8 cellular contexts compared by ENCODE assay signal in genomic region chr6:121335111-121336008, GRCh38. TPM values are rescaled to one million over a fixed set of nuclear protein-coding genes. Genes with fewer than 3 reads are reported as not detected.
DNase-seq lines count a peak whose midpoint lies in the region; ATAC-seq and TF ChIP-seq lines count a peak whose summit lies in the region.

No MANE protein-coding gene starts in this region.

- H3K27me3 Mint-ChIP-seq in endothelial cell (ENCODE audit: unreplicated experiment) (peaks cover 3% of the 10 kb centered on the region), natural killer cell (ENCODE audit: low read depth in 2 of 2) (peaks cover 3 to 6% of the 10 kb centered on the region in 2 donors)

- H3K9me3 ChIP-seq in PC-9 (ENCODE audit: insufficient read depth, low read depth): no peaks in the 10 kb centered on the region

- H3K4me1 ChIP-seq in ACC112 (ENCODE audit: control insufficient read depth, insufficient read depth, low read length, unreplicated experiment): peaks cover 15% of the 10 kb centered on the region
- H3K4me1 ChIP-seq in PC-9 (replicated peaks; ENCODE audit: insufficient read depth): peaks cover 23% of the 10 kb centered on the region; the same call in 1 of the 2 replicates

- no peaks in the 10 kb centered on the region for H3K27me3 ChIP-seq in ACC112 (ENCODE audit: insufficient read depth, low read length)
- H3K27me3 ChIP-seq in PC-9 (ENCODE audit: insufficient read depth, low read depth): no peaks in the 10 kb centered on the region

- no peaks in the 10 kb centered on the region for H3K36me3 ChIP-seq in ACC112 (ENCODE audit: insufficient read depth, low read length)
- no peaks in the 10 kb centered on the region for H3K36me3 ChIP-seq in PC-9 (ENCODE audit: low read depth)

- H3K9me3 Mint-ChIP-seq in endothelial cell (ENCODE audit: unreplicated experiment): no peaks in the 10 kb centered on the region
- no peaks in the 10 kb centered on the region for H3K9me3 Mint-ChIP-seq in natural killer cell

- TF ChIP-seq CTCF in PC-9 (conservative IDR thresholded peaks at IDR 0.05) (no peak), endothelial cell (IDR thresholded peaks at IDR 0.05; ENCODE audit: unreplicated experiment) (no peak), natural killer cell (IDR thresholded peaks at IDR 0.05) (no peak)

- H3K4me2 ChIP-seq in PC-9: peak overlapping the region; percentile 97

- intact Hi-C loops in PC-9 (cut with micrococcal nuclease; ENCODE audit: unreplicated experiment): no loop called here
- intact Hi-C loops in natural killer cell (cut with micrococcal nuclease): no loop called here
- intact Hi-C loops in posterior vena cava (cut with DNase I): no loop called here

- H3K79me2 ChIP-seq in ACC112 (ENCODE audit: control insufficient read depth, insufficient read depth, low read length, unreplicated experiment): peaks cover 9% of the 10 kb centered on the region
- H3K79me2 ChIP-seq in PC-9 (ENCODE audit: low read depth): 0 out of 2 replicates have a peak, but pooled peaks cover 7% of the 10 kb centered on the region

- peak; percentile 11 for ATAC-seq in GM19328 (IDR thresholded peaks at IDR 0.05; ENCODE audit: unreplicated experiment)
- no peak for ATAC-seq in natural killer cell

- DNase-seq in PC-9 (no peak), endothelial cell (ENCODE audit: low spot score) (no peak), natural killer cell (no peak), NCI-H1930 (lab: John Stamatoyannopoulos, UW) (no peak), posterior vena cava (ENCODE audit: low spot score) (no peak)
- no peak for DNase-seq in stimulated activated naive CD4-positive, alpha-beta T cell (lab: John Stamatoyannopoulos, UW)

- H4K20me1 ChIP-seq in PC-9 (ENCODE audit: insufficient read depth): no peaks in the 10 kb centered on the region

- CTCF ChIA-PET in PC-9 (lab: Charles Lee): interaction anchor here (0.5 to 0.6 kb wide), 2 partner anchors 68 to 697 kb away, joined by 3 to 4 read pairs; no protein-coding TSS in a partner anchor

- no TSS peak for BruUV-seq in PC-9 (replicated peaks; lab: Mats Ljungman, UMichigan)

- H3K27ac ChIP-seq in ACC112 (ENCODE audit: low read depth, low read length): peak overlapping the region; percentile 98
- H3K27ac ChIP-seq in PC-9: peak overlapping the region; percentile 83

- peaks cover 9% of the 10 kb centered on the region; the same call in 1 of the 2 replicates for H3F3A ChIP-seq in PC-9 (ENCODE audit: insufficient read depth, low read depth)

- H3K4me3 ChIP-seq in ACC112 (ENCODE audit: low read depth, low read length) (peak overlapping the region; percentile 85), PC-9 (peak overlapping the region; percentile 91)

- POLR2A ChIA-PET in PC-9 (lab: Charles Lee; ENCODE audit: unreplicated experiment): interaction anchor here (0.6 kb wide), 1 partner anchor 58 kb away, joined by 4 read pairs; no protein-coding TSS in a partner anchor

- H2AFZ ChIP-seq in ACC112 (ENCODE audit: low read length, unreplicated experiment) (peak overlapping the region; percentile 89), PC-9 (peak overlapping the region; percentile 100)

- H3K4me3 Mint-ChIP-seq in endothelial cell (ENCODE audit: unreplicated experiment) (peak overlapping the region; percentile 99), natural killer cell (peak overlapping the region; percentile 97)

- peak overlapping the region; percentile 99 for H3K27ac Mint-ChIP-seq in endothelial cell (ENCODE audit: unreplicated experiment)
- peak overlapping the region; percentile 91 to 96 for H3K27ac Mint-ChIP-seq in natural killer cell

- H3K9me2 ChIP-seq in PC-9 (ENCODE audit: insufficient read depth): no peaks in the 10 kb centered on the region

- no peaks in the 10 kb centered on the region for H3K36me3 Mint-ChIP-seq in endothelial cell (ENCODE audit: low read depth, unreplicated experiment)
- H3K36me3 Mint-ChIP-seq in natural killer cell: peaks cover 7% of the 10 kb centered on the region

- peaks cover 8% of the 10 kb centered on the region for H3K4me1 Mint-ChIP-seq in endothelial cell (ENCODE audit: unreplicated experiment)
- peaks cover 14 to 34% of the 10 kb centered on the region in 2 donors for H3K4me1 Mint-ChIP-seq in natural killer cell

RNA-seq across cellular contexts. Expression of gene TBC1D32, which starts 1.1 kb away (rescaled TPM):
- total RNA-seq in PC-9 (2021) (12.0 and 14.0 TPM in 2 replicates), endothelial cell (ENCODE audit: unreplicated experiment) (12.2 TPM), natural killer cell (10 to 100 TPM in 2 of 3 donors, 1 to 10 TPM in 1; 8.9 to 17.4 (median 14.2) TPM), posterior vena cava (1 to 10 TPM; 4.0 to 5.0 TPM)
